ENCODE assay signal across 1 cellular context in genomic region chr11:57306156-57306876, GRCh38.
TF ChIP-seq lines count a peak whose summit lies in the region.

No MANE protein-coding gene starts in this region.

TF ChIP-seq in Ishikawa, 13 proteins besides CTCF, POLR2A, EP300 and RAD21:
- peak; percentile 61; the same call in 1 of the 2 replicates for TF ChIP-seq NFIC (IDR thresholded peaks at IDR 0.05)
- TF ChIP-seq TCF12 (IDR thresholded peaks at IDR 0.05; ENCODE audit: low read depth): no peak
TF ChIP-seq in Ishikawa: peak in this region for 1.
